Comparison of ENCODE assay signal across 19 cellular contexts in genomic region chr2:141423212-141423611, GRCh38.
"Had no signal": no experiment of that assay in that cellular context is flagged by ENCODE, and none has a peak within 500 bp of the region (broad histone marks: within the 10 kb centered on the region; RNA-seq: fewer than 3 reads in every experiment).

No MANE protein-coding gene starts in this region.

- H3K27ac ChIP-seq: adrenal gland, breast epithelium, esophagus squamous epithelium, gastrocnemius medialis, left ventricle myocardium inferior, neural progenitor cell, testis, WERI-Rb-1 had no signal

- H3K36me3 ChIP-seq: adrenal gland, breast epithelium, esophagus squamous epithelium, gastrocnemius medialis, left ventricle myocardium inferior, neural progenitor cell, WERI-Rb-1 had no signal

- H3K9ac ChIP-seq: neural progenitor cell had no signal

- H3K4me1 ChIP-seq: adrenal gland, breast epithelium, esophagus squamous epithelium, gastrocnemius medialis, left ventricle myocardium inferior, neural progenitor cell, testis had no signal

- DNase-seq: activated CD4-positive, alpha-beta T cell treated with anti-CD3 and anti-CD28 coated beads for 1 hour; activated CD4-positive, alpha-beta T cell treated with anti-CD3 and anti-CD28 coated beads, Interleukin-2, amount 50 U/mL, for 1 hour; activated CD8-positive, alpha-beta T cell treated with anti-CD3 and anti-CD28 coated beads, Interleukin-2, amount 10 ng/mL, durations not matched to agents 7 days and 5 days; adrenal gland; cerebellar nuclear complex; cortex of kidney; endodermal cell; esophagus squamous epithelium; gastrocnemius medialis; hippocampal formation; kidney glomerular epithelial cell; left ventricle myocardium inferior; naive thymus-derived CD4-positive, alpha-beta T cell; stimulated activated CD4-positive, alpha-beta T cell treated with anti-CD3 and anti-CD28 coated beads, Interleukin-4, amount 100 ng/mL, for 1 hour; stimulated activated naive CD4-positive, alpha-beta T cell; testis; WERI-Rb-1 had no signal

- H3K9me3 ChIP-seq: adrenal gland, breast epithelium, esophagus squamous epithelium, gastrocnemius medialis, testis had no signal

- ATAC-seq: activated CD8-positive, alpha-beta T cell treated with anti-CD3 and anti-CD28 coated beads, Interleukin-2, amount 10 ng/mL, durations not matched to agents 7 days and 5 days; gastrocnemius medialis; naive thymus-derived CD4-positive, alpha-beta T cell had no signal

- H2AFZ ChIP-seq: neural progenitor cell had no signal

- H3K27me3 ChIP-seq: adrenal gland, breast epithelium, esophagus squamous epithelium, gastrocnemius medialis, neural progenitor cell, testis had no signal

- H3K4me2 ChIP-seq: neural progenitor cell had no signal

- H3K4me3 ChIP-seq: adrenal gland, breast epithelium, esophagus squamous epithelium, gastrocnemius medialis, left ventricle myocardium inferior, neural progenitor cell, testis had no signal
